In the genomic region with DNA sequence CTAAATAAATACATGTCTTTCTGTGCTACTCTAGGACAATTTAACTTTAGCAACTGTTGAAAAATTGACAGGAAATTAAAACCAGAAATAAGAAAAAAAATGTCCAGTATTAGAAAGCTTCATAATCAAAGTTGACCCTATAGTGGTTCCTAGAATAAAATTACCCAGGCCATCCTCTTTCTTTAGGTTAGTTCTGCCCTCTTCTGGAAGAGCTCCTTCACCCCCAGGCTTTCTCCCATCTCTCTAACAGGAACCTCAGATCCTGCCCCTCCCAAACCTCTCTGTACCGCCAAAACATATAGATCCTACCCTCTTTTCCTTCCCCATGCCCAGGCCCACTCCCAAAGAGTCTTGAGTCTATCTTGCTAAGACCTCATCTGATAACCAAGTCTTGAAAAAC, we compare ENCODE assay signal across 27 cellular contexts.
DNase-seq lines count a peak whose midpoint lies in the region; ATAC-seq and TF ChIP-seq lines count a peak whose summit lies in the region.
"Had no signal": no experiment of that assay in that cellular context is flagged by ENCODE, and none has a peak within 500 bp of the region (broad histone marks: within the 10 kb centered on the region; RNA-seq: fewer than 3 reads in every experiment).

No MANE protein-coding gene starts in this region.

- H3K27ac ChIP-seq in A673 (ENCODE audit: low read depth, low read length, poor library complexity, severe bottlenecking) (no peak overlapping the region), PC-3 (ENCODE audit: low read length) (no peak overlapping the region), SJCRH30 (no peak overlapping the region)
- H3K27ac ChIP-seq: adrenal gland, body of pancreas, right lobe of liver, SK-N-MC, upper lobe of left lung had no signal

- no peaks in the 10 kb centered on the region for H3K27me3 ChIP-seq in A673 (replicated peaks; ENCODE audit: insufficient read depth, low read depth, low read length, poor library complexity)
- no peaks in the 10 kb centered on the region for H3K27me3 ChIP-seq in PC-3 (ENCODE audit: low read length)
- H3K27me3 ChIP-seq in SJCRH30 = no peaks in the 10 kb centered on the region
- H3K27me3 ChIP-seq: adrenal gland, body of pancreas, right lobe of liver, upper lobe of left lung had no signal

- no TSS peak for BruUV-seq in A673 (replicated peaks; lab: Mats Ljungman, UMichigan)
- no TSS peak for BruUV-seq in PC-3 (replicated peaks; lab: Mats Ljungman, UMichigan)

- H4K20me1 ChIP-seq in PC-3 (ENCODE audit: low read length) = no peaks in the 10 kb centered on the region

- no peaks in the 10 kb centered on the region for H3K9me2 ChIP-seq in PC-3 (replicated peaks; ENCODE audit: low read length)

- peak overlapping the region in 1 of 2 donors; percentile 23 for H3K27ac Mint-ChIP-seq in activated naive CD4-positive, alpha-beta T cell treated with anti-CD3 and anti-CD28 coated beads, Interleukin-2, amount 50 U/mL, for 72 hours
- H3K27ac Mint-ChIP-seq: activated CD4-positive, alpha-beta T cell treated with anti-CD3 and anti-CD28 coated beads, Interleukin-2, amount 10 ng/mL, durations not matched to agents 24 days and 14 days; CD8-positive, alpha-beta T cell; natural killer cell treated with Interleukin-12 subunit alpha and Interleukin-12 subunit beta and Interleukin-15 and Interleukin-18, amount 100 ng/mL, for 72 hours; T-helper 2 cell treated with Interferon-gamma antibody and Interleukin-4, amounts not matched to agents 5 μg/mL and 100 μg/mL, for 36 hours had no signal

- H3F3A ChIP-seq in PC-3 (ENCODE audit: low read length, unreplicated experiment) = no peaks in the 10 kb centered on the region

- no peak overlapping the region for H3K9ac ChIP-seq in PC-3 (ENCODE audit: low read length)

- CTCF ChIA-PET in A673 (lab: Charles Lee) = no interaction called here
- CTCF ChIA-PET in PC-3 (lab: Charles Lee) = interaction anchor here (0.5 to 1.1 kb wide), 8 partner anchors 40 to 370 kb away, joined by 3 to 8 read pairs (median 3); no protein-coding TSS in a partner anchor

- H3K36me3 ChIP-seq in A673 (ENCODE audit: insufficient read depth, low read length, poor library complexity, severe bottlenecking) (no peaks in the 10 kb centered on the region), PC-3 (ENCODE audit: low read depth, low read length) (no peaks in the 10 kb centered on the region), SJCRH30 (no peaks in the 10 kb centered on the region)
- H3K36me3 ChIP-seq: adrenal gland, right lobe of liver, upper lobe of left lung had no signal

- no peaks in the 10 kb centered on the region for H3K4me1 ChIP-seq in A673 (ENCODE audit: insufficient read depth, low read length, poor library complexity, severe bottlenecking)
- H3K4me1 ChIP-seq in PC-3 (ENCODE audit: insufficient read depth, low read length) = peaks cover 15% of the 10 kb centered on the region; the same call in 1 of the 2 replicates
- H3K4me1 ChIP-seq in SJCRH30 = no peaks in the 10 kb centered on the region
- H3K4me1 ChIP-seq: adrenal gland, body of pancreas, right lobe of liver had no signal

- intact Hi-C loops in A673 (cut with micrococcal nuclease; ENCODE audit: unreplicated experiment) = no loop called here
- intact Hi-C loops in PC-3 (cut with micrococcal nuclease) = loop anchor here (1.0 kb wide), 2 partner anchors 70 to 175 kb away; no protein-coding TSS in a partner anchor

- TF ChIP-seq CTCF in A673 (conservative IDR thresholded peaks at IDR 0.05; ENCODE audit: low read depth, low read length) (peak; percentile 20; the same call in 1 of the 2 replicates), AG09309 (IDR thresholded peaks at IDR 0.05; ENCODE audit: control insufficient read depth, insufficient read depth, low read depth, low read length, missing control alignments) (peak; percentile 12), PC-3 (conservative IDR thresholded peaks at IDR 0.05; ENCODE audit: low read depth, low read length) (peak; percentile 69), fibroblast of the aortic adventitia (IDR thresholded peaks at IDR 0.05; ENCODE audit: insufficient read depth, low read length) (no peak)

- no peak overlapping the region for H2AFZ ChIP-seq in PC-3 (ENCODE audit: low read length)

- H3K9me3 ChIP-seq in A673 (ENCODE audit: low read depth, low read length, poor library complexity, severe bottlenecking) (no peaks in the 10 kb centered on the region), PC-3 (ENCODE audit: low read length) (no peaks in the 10 kb centered on the region), SJCRH30 (replicated peaks) (no peaks in the 10 kb centered on the region)
- H3K9me3 ChIP-seq: adrenal gland, body of pancreas, mucosa of descending colon, right lobe of liver, upper lobe of left lung had no signal

- no peaks in the 10 kb centered on the region for H3K9me3 Mint-ChIP-seq in activated naive CD4-positive, alpha-beta T cell treated with anti-CD3 and anti-CD28 coated beads, Interleukin-2, amount 50 U/mL, for 72 hours
- H3K9me3 Mint-ChIP-seq: activated CD4-positive, alpha-beta T cell treated with anti-CD3 and anti-CD28 coated beads, Interleukin-2, amount 10 ng/mL, durations not matched to agents 24 days and 14 days; activated T-cell treated with anti-CD3 and anti-CD28 coated beads, Interleukin-2, amount 50 U/mL, for 4 hours; CD8-positive, alpha-beta T cell; natural killer cell treated with Interleukin-12 subunit alpha and Interleukin-12 subunit beta and Interleukin-15 and Interleukin-18, amount 100 ng/mL, for 72 hours; T-helper 2 cell treated with Interferon-gamma antibody and Interleukin-4, amounts not matched to agents 5 μg/mL and 100 μg/mL, for 36 hours had no signal

- H3K4me2 ChIP-seq in PC-3 (ENCODE audit: low read length) = no peak overlapping the region

- peak; percentile 81 for ATAC-seq in PC-3
- ATAC-seq in activated naive CD4-positive, alpha-beta T cell treated with anti-CD3 and anti-CD28 coated beads, Interleukin-2, amount 50 U/mL, for 72 hours = no peak
- ATAC-seq: activated T-cell treated with anti-CD3 and anti-CD28 coated beads, Interleukin-2, amount 50 U/mL, for 4 hours; body of pancreas; CD8-positive, alpha-beta T cell; mucosa of descending colon; natural killer cell treated with Interleukin-12 subunit alpha and Interleukin-12 subunit beta and Interleukin-15 and Interleukin-18, amount 100 ng/mL, for 72 hours had no signal

- H3K4me3 ChIP-seq in A673 (ENCODE audit: low read depth, low read length, poor library complexity, severe bottlenecking) = no peak overlapping the region
- no peak overlapping the region for H3K4me3 ChIP-seq in AG09309 (ENCODE audit: control insufficient read depth, low read depth, low read length)
- H3K4me3 ChIP-seq in PC-3 (ENCODE audit: low read length) = no peak overlapping the region
- H3K4me3 ChIP-seq in fibroblast of the aortic adventitia (ENCODE audit: low read depth, low read length) = no peak overlapping the region
- no peak overlapping the region for H3K4me3 ChIP-seq in SJCRH30
- H3K4me3 ChIP-seq: adrenal gland, body of pancreas, mucosa of descending colon, right lobe of liver, SK-N-MC, upper lobe of left lung had no signal

- H3K36me3 Mint-ChIP-seq in activated naive CD4-positive, alpha-beta T cell treated with anti-CD3 and anti-CD28 coated beads, Interleukin-2, amount 50 U/mL, for 72 hours = no peaks in the 10 kb centered on the region
- H3K36me3 Mint-ChIP-seq: CD8-positive, alpha-beta T cell; natural killer cell treated with Interleukin-12 subunit alpha and Interleukin-12 subunit beta and Interleukin-15 and Interleukin-18, amount 100 ng/mL, for 72 hours had no signal

- DNase-seq in A673 (ENCODE audit: low spot score) (peak; percentile 3), AG09309 (ENCODE audit: low read depth) (no peak), PC-3 (peak; percentile 55), fibroblast of the aortic adventitia (ENCODE audit: low read depth) (peak; percentile 7), SJCRH30 (no peak), NCI-H226 (no peak)
- DNase-seq in activated naive CD4-positive, alpha-beta T cell treated with anti-CD3 and anti-CD28 coated beads, Interleukin-2, amount 50 U/mL, for 72 hours (ENCODE audit: low spot score in 2 of 2) = no peak
- DNase-seq: activated CD4-positive, alpha-beta T cell treated with anti-CD3 and anti-CD28 coated beads, Interleukin-2, amount 10 ng/mL, durations not matched to agents 24 days and 14 days; activated naive CD4-positive, alpha-beta T cell treated with Interleukin-2 at 50 U/mL for 16 hours; activated T-cell treated with anti-CD3 and anti-CD28 coated beads, Interleukin-2, amount 50 U/mL, for 4 hours; adrenal gland; body of pancreas; CD8-positive, alpha-beta T cell; cerebellar nuclear complex; IMR-90; kidney glomerular epithelial cell; mucosa of descending colon; NCI-H1105; NCI-H2029 treated with DMSO at 0.1 percent for 48 hours; NCI-H526 treated with DMSO at 0.1 percent for 48 hours; right lobe of liver; RPMI8226; stimulated activated CD4-positive, alpha-beta T cell treated with anti-CD3 and anti-CD28 coated beads, Interleukin-2, amount 100 ng/mL, for 48 hours; upper lobe of left lung had no signal

- H3K79me2 ChIP-seq in PC-3 (ENCODE audit: low read length) = no peaks in the 10 kb centered on the region

- POLR2A ChIA-PET in A673 (lab: Charles Lee; ENCODE audit: low non-redundant PET) (no interaction called here), PC-3 (lab: Charles Lee; ENCODE audit: unreplicated experiment) (interaction anchor here (0.7 kb wide), 1 partner anchor 149 kb away, joined by 3 read pairs; no protein-coding TSS in a partner anchor)

Comparison
In these comparisons a context has a peak if more than half of its experiments do, and no peak if none do; other contexts are left out.
1. DNase-seq: peak in A673 (single experiment), PC-3 (single experiment) and fibroblast of the aortic adventitia (single experiment); none in AG09309 (single experiment), activated naive CD4-positive, alpha-beta T cell treated with anti-CD3 and anti-CD28 coated beads, Interleukin-2, amount 50 U/mL, for 72 hours (0 of 2), SJCRH30 (0 of 2) and NCI-H226 (single experiment).